13 cellular contexts compared by ENCODE assay signal in genomic region chr10:79049931-79050895, GRCh38. TPM values are rescaled to one million over a fixed set of nuclear protein-coding genes. Genes with fewer than 3 reads are reported as not detected.
DNase-seq lines count a peak whose midpoint lies in the region; ATAC-seq and TF ChIP-seq lines count a peak whose summit lies in the region.
"Had no signal": no experiment of that assay in that cellular context is flagged by ENCODE, and none has a peak within 500 bp of the region (broad histone marks: within the 10 kb centered on the region; RNA-seq: fewer than 3 reads in every experiment).

No MANE protein-coding gene starts in this region.

- no peak overlapping the region for H3K4me3 ChIP-seq in gastrocnemius medialis
- H3K4me3 ChIP-seq: cardiac muscle cell had no signal

- H3K9me3 Mint-ChIP-seq in activated T-helper 2 cell treated with anti-CD3 and anti-CD28 coated beads, Interferon-gamma antibody, Interleukin-2, Interleukin-4, amounts not matched to agents 10 μg/mL and 5 μg/mL and 100 μg/mL, durations not matched to agents 14 hours and 24 hours and 36 hours = no peaks in the 10 kb centered on the region
- H3K9me3 Mint-ChIP-seq: mesothelial cell of epicardium had no signal

- no peak overlapping the region for H3K27ac ChIP-seq in gastrocnemius medialis
- H3K27ac ChIP-seq: cardiac muscle cell had no signal

- H3K27me3 ChIP-seq in gastrocnemius medialis = no peaks in the 10 kb centered on the region
- H3K27me3 ChIP-seq: cardiac muscle cell had no signal

- no peak for TF ChIP-seq POLR2A in gastrocnemius medialis (IDR thresholded peaks at IDR 0.05)

- ATAC-seq in gastrocnemius medialis (no peak), HG02981 (IDR thresholded peaks at IDR 0.05; ENCODE audit: unreplicated experiment) (no peak)

- H3K27ac Mint-ChIP-seq in activated T-helper 2 cell treated with anti-CD3 and anti-CD28 coated beads, Interferon-gamma antibody, Interleukin-2, Interleukin-4, amounts not matched to agents 10 μg/mL and 5 μg/mL and 100 μg/mL, durations not matched to agents 14 hours and 24 hours and 36 hours = peak overlapping the region; percentile 87
- H3K27ac Mint-ChIP-seq: mesothelial cell of epicardium had no signal

- intact Hi-C loops in activated T-helper 2 cell treated with anti-CD3 and anti-CD28 coated beads, Interferon-gamma antibody, Interleukin-2, Interleukin-4, amounts not matched to agents 10 μg/mL and 5 μg/mL and 100 μg/mL, durations not matched to agents 14 hours and 24 hours and 36 hours (cut with micrococcal nuclease) = loop anchor here (5.0 kb wide), 2 partner anchors 78 to 473 kb away; no protein-coding TSS in a partner anchor
- intact Hi-C loops in gastrocnemius medialis (cut with DNase I; ENCODE audit: low total_unique reads) = no loop called here

- TF ChIP-seq CTCF in gastrocnemius medialis (IDR thresholded peaks at IDR 0.05 in 4 of 5, conservative IDR thresholded peaks at IDR 0.05 in 1 of 5) = no peak

- H3K36me3 Mint-ChIP-seq in activated T-helper 2 cell treated with anti-CD3 and anti-CD28 coated beads, Interferon-gamma antibody, Interleukin-2, Interleukin-4, amounts not matched to agents 10 μg/mL and 5 μg/mL and 100 μg/mL, durations not matched to agents 14 hours and 24 hours and 36 hours (ENCODE audit: low read depth) = no peaks in the 10 kb centered on the region
- H3K36me3 Mint-ChIP-seq: mesothelial cell of epicardium had no signal

- peak overlapping the region; percentile 63 for H3K4me3 Mint-ChIP-seq in activated T-helper 2 cell treated with anti-CD3 and anti-CD28 coated beads, Interferon-gamma antibody, Interleukin-2, Interleukin-4, amounts not matched to agents 10 μg/mL and 5 μg/mL and 100 μg/mL, durations not matched to agents 14 hours and 24 hours and 36 hours (ENCODE audit: low read depth)
- H3K4me3 Mint-ChIP-seq: mesothelial cell of epicardium had no signal

- no peaks in the 10 kb centered on the region for H3K27me3 Mint-ChIP-seq in activated T-helper 2 cell treated with anti-CD3 and anti-CD28 coated beads, Interferon-gamma antibody, Interleukin-2, Interleukin-4, amounts not matched to agents 10 μg/mL and 5 μg/mL and 100 μg/mL, durations not matched to agents 14 hours and 24 hours and 36 hours (ENCODE audit: low read depth)

- DNase-seq in stimulated activated CD4-positive, alpha-beta T cell treated with anti-CD3 and anti-CD28 coated beads, Interleukin-4, amount 100 ng/mL, for 24 hours = peak; percentile 50
- DNase-seq in stimulated activated CD4-positive, alpha-beta T cell treated with anti-CD3 and anti-CD28 coated beads, Interleukin-4, amount 100 ng/mL, for 4 hours = no peak
- no peak for DNase-seq in activated T-helper 2 cell treated with anti-CD3 and anti-CD28 coated beads, Interferon-gamma antibody, Interleukin-2, Interleukin-4, amounts not matched to agents 10 μg/mL and 5 μg/mL and 100 μg/mL, durations not matched to agents 14 hours and 24 hours and 36 hours (ENCODE audit: low spot score)
- DNase-seq in mesenteric fat pad (ENCODE audit: low spot score) = peak; percentile 84
- DNase-seq in NCI-H345 treated with DMSO at 0.1 percent for 48 hours (lab: John Stamatoyannopoulos, UW; ENCODE audit: unreplicated experiment) = no peak
- DNase-seq in MV-4-11 (lab: John Stamatoyannopoulos, UW) = no peak
- DNase-seq in gastrocnemius medialis = no peak
- DNase-seq: COR-L47, GOT3, NCI-H187 treated with DMSO at 0.1 percent for 48 hours had no signal

- no peaks in the 10 kb centered on the region for H3K36me3 ChIP-seq in gastrocnemius medialis
- H3K36me3 ChIP-seq: cardiac muscle cell had no signal

- H3K4me1 Mint-ChIP-seq in activated T-helper 2 cell treated with anti-CD3 and anti-CD28 coated beads, Interferon-gamma antibody, Interleukin-2, Interleukin-4, amounts not matched to agents 10 μg/mL and 5 μg/mL and 100 μg/mL, durations not matched to agents 14 hours and 24 hours and 36 hours (ENCODE audit: low read depth) = peaks cover 32% of the 10 kb centered on the region

- no peaks in the 10 kb centered on the region for H3K9me3 ChIP-seq in gastrocnemius medialis

- H3K4me1 ChIP-seq in gastrocnemius medialis = peaks cover 0 to 10% of the 10 kb centered on the region in 2 donors

- in situ Hi-C loops in gastrocnemius medialis (cut with MboI; ENCODE audit: low sequenced_read_pairs in 4 of 4) = no loop called here

RNA-seq across cellular contexts. Expression of gene ZMIZ1, which starts 18.6 kb away (rescaled TPM):
- 79.2 and 80.4 TPM in 2 replicates for total RNA-seq in activated T-helper 2 cell treated with anti-CD3 and anti-CD28 coated beads, Interferon-gamma antibody, Interleukin-2, Interleukin-4, amounts not matched to agents 10 μg/mL and 5 μg/mL and 100 μg/mL, durations not matched to agents 14 hours and 24 hours and 36 hours
- total RNA-seq in mesenteric fat pad (81.1 TPM), gastrocnemius medialis (10 to 100 TPM; 22.7 to 37.5 (median 31.7) TPM)

Comparison
In these comparisons a context has a peak if more than half of its experiments do, and no peak if none do; other contexts are left out.
1. DNase-seq: peak in stimulated activated CD4-positive, alpha-beta T cell treated with anti-CD3 and anti-CD28 coated beads, Interleukin-4, amount 100 ng/mL, for 24 hours (single experiment) and mesenteric fat pad (single experiment); none in stimulated activated CD4-positive, alpha-beta T cell treated with anti-CD3 and anti-CD28 coated beads, Interleukin-4, amount 100 ng/mL, for 4 hours (0 of 2), activated T-helper 2 cell treated with anti-CD3 and anti-CD28 coated beads, Interferon-gamma antibody, Interleukin-2, Interleukin-4, amounts not matched to agents 10 μg/mL and 5 μg/mL and 100 μg/mL, durations not matched to agents 14 hours and 24 hours and 36 hours (single experiment), NCI-H345 treated with DMSO at 0.1 percent for 48 hours (single experiment), MV-4-11 (single experiment) and gastrocnemius medialis (0 of 2).